ENCODE assay signal across 15 cellular contexts in genomic region chr1:53362851-53363642, GRCh38. TPM values are rescaled to one million over a fixed set of nuclear protein-coding genes. Genes with fewer than 3 reads are reported as not detected.
DNase-seq lines count a peak whose midpoint lies in the region; ATAC-seq, FAIRE-seq and TF ChIP-seq lines count a peak whose summit lies in the region.
"Had no signal": no experiment of that assay in that cellular context is flagged by ENCODE, and none has a peak within 500 bp of the region (broad histone marks: within the 10 kb centered on the region; RNA-seq: fewer than 3 reads in every experiment).

No MANE protein-coding gene starts in this region.

- H3K27me3 ChIP-seq in neural progenitor cell: no peaks in the 10 kb centered on the region
- H3K27me3 ChIP-seq: sigmoid colon had no signal

- peaks cover 21% of the 10 kb centered on the region for H3K27me3 Mint-ChIP-seq in activated T-helper 1 cell treated with anti-CD3 and anti-CD28 coated beads, Interleukin-12 subunit alpha, Interleukin-12 subunit beta, Interleukin-2, Interleukin-4 antibody, amounts not matched to agents 30 ng/mL and 10 ng/mL and 1 ng/mL, durations not matched to agents 14 hours and 24 hours and 36 hours (ENCODE audit: insufficient read depth)
- H3K27me3 Mint-ChIP-seq in neural progenitor cell (ENCODE audit: insufficient read depth, low read depth): peaks cover 11% of the 10 kb centered on the region

- H3K4me3 ChIP-seq in GM12875 (ENCODE audit: low read depth, low read length): no peak overlapping the region
- H3K4me3 ChIP-seq in NB4 (ENCODE audit: low read depth, low read length): no peak overlapping the region
- H3K4me3 ChIP-seq in neural progenitor cell: no peak overlapping the region
- H3K4me3 ChIP-seq: sigmoid colon, SJCRH30 had no signal

- peak; percentile 31; the same call in 1 of the 2 replicates for TF ChIP-seq CTCF in GM12875 (IDR thresholded peaks at IDR 0.05; ENCODE audit: borderline replicate concordance, insufficient read depth, low read depth, low read length)
- peak; percentile 6 for TF ChIP-seq CTCF in NB4 (IDR thresholded peaks at IDR 0.05; ENCODE audit: low read depth, low read length)
- no peak for TF ChIP-seq CTCF in neural progenitor cell (IDR thresholded peaks at IDR 0.05)

- peak overlapping the region; percentile 75 for H3K27ac ChIP-seq in neural progenitor cell
- H3K27ac ChIP-seq: sigmoid colon, SJCRH30 had no signal

- H3K27ac Mint-ChIP-seq in activated T-helper 1 cell treated with anti-CD3 and anti-CD28 coated beads, Interleukin-12 subunit alpha, Interleukin-12 subunit beta, Interleukin-2, Interleukin-4 antibody, amounts not matched to agents 30 ng/mL and 10 ng/mL and 1 ng/mL, durations not matched to agents 14 hours and 24 hours and 36 hours: peak overlapping the region; percentile 34
- peak overlapping the region; percentile 50 for H3K27ac Mint-ChIP-seq in neural progenitor cell
- H3K27ac Mint-ChIP-seq: CD8-positive, alpha-beta T cell had no signal

- peaks cover 15% of the 10 kb centered on the region for H3K4me1 ChIP-seq in neural progenitor cell
- H3K4me1 ChIP-seq: sigmoid colon, SJCRH30 had no signal

- intact Hi-C loops in activated T-helper 1 cell treated with anti-CD3 and anti-CD28 coated beads, Interleukin-12 subunit alpha, Interleukin-12 subunit beta, Interleukin-2, Interleukin-4 antibody, amounts not matched to agents 30 ng/mL and 10 ng/mL and 1 ng/mL, durations not matched to agents 14 hours and 24 hours and 36 hours (cut with micrococcal nuclease): no loop called here

- no peak for DNase-seq in NB4 (ENCODE audit: low read depth)
- no peak for DNase-seq in activated T-helper 1 cell treated with anti-CD3 and anti-CD28 coated beads, Interleukin-12 subunit alpha, Interleukin-12 subunit beta, Interleukin-2, Interleukin-4 antibody, amounts not matched to agents 30 ng/mL and 10 ng/mL and 1 ng/mL, durations not matched to agents 14 hours and 24 hours and 36 hours (ENCODE audit: low spot score)
- DNase-seq in neural progenitor cell (ENCODE audit: low spot score): no peak
- no peak for DNase-seq in GM12891 (ENCODE audit: insufficient read length, low spot score)
- no peak for DNase-seq in middle frontal gyrus (ENCODE audit: extremely low spot score, low spot score)
- DNase-seq in SKM-1 (lab: John Stamatoyannopoulos, UW; ENCODE audit: unreplicated experiment): no peak
- DNase-seq: activated naive CD4-positive, alpha-beta T cell; caudate nucleus; NCI-H446 treated with DMSO at 0.1 percent for 48 hours; sigmoid colon; SJCRH30; substantia nigra had no signal

- no peak overlapping the region for H3K4me3 Mint-ChIP-seq in activated T-helper 1 cell treated with anti-CD3 and anti-CD28 coated beads, Interleukin-12 subunit alpha, Interleukin-12 subunit beta, Interleukin-2, Interleukin-4 antibody, amounts not matched to agents 30 ng/mL and 10 ng/mL and 1 ng/mL, durations not matched to agents 14 hours and 24 hours and 36 hours
- H3K4me3 Mint-ChIP-seq in neural progenitor cell: no peak overlapping the region
- H3K4me3 Mint-ChIP-seq: CD8-positive, alpha-beta T cell had no signal

- H3K9me3 Mint-ChIP-seq in activated T-helper 1 cell treated with anti-CD3 and anti-CD28 coated beads, Interleukin-12 subunit alpha, Interleukin-12 subunit beta, Interleukin-2, Interleukin-4 antibody, amounts not matched to agents 30 ng/mL and 10 ng/mL and 1 ng/mL, durations not matched to agents 14 hours and 24 hours and 36 hours: no peaks in the 10 kb centered on the region
- no peaks in the 10 kb centered on the region for H3K9me3 Mint-ChIP-seq in neural progenitor cell

- FAIRE-seq in GM12891 (lab: Jason Lieb, UNC): no peak

- H3K9me3 ChIP-seq in neural progenitor cell (ENCODE audit: low read depth): no peaks in the 10 kb centered on the region
- H3K9me3 ChIP-seq: sigmoid colon, SJCRH30 had no signal

- H4K20me1 ChIP-seq in neural progenitor cell (ENCODE audit: low read depth): no peaks in the 10 kb centered on the region

- H3K4me1 Mint-ChIP-seq in activated T-helper 1 cell treated with anti-CD3 and anti-CD28 coated beads, Interleukin-12 subunit alpha, Interleukin-12 subunit beta, Interleukin-2, Interleukin-4 antibody, amounts not matched to agents 30 ng/mL and 10 ng/mL and 1 ng/mL, durations not matched to agents 14 hours and 24 hours and 36 hours (ENCODE audit: low read depth): peaks cover 4% of the 10 kb centered on the region
- H3K4me1 Mint-ChIP-seq in neural progenitor cell: peaks cover 16% of the 10 kb centered on the region

- no peaks in the 10 kb centered on the region for H3K36me3 ChIP-seq in neural progenitor cell
- H3K36me3 ChIP-seq: sigmoid colon, SJCRH30 had no signal

- H3K4me2 ChIP-seq in neural progenitor cell: peak overlapping the region; percentile 57

- H3K79me2 ChIP-seq in neural progenitor cell (ENCODE audit: low read depth): no peaks in the 10 kb centered on the region

- no peak for ATAC-seq in GM19035 (IDR thresholded peaks at IDR 0.05; ENCODE audit: unreplicated experiment)
- ATAC-seq: CD8-positive, alpha-beta T cell had no signal

- TF ChIP-seq POLR2A in NB4 (IDR thresholded peaks at IDR 0.05; ENCODE audit: extremely low read depth, insufficient read length) (no peak), GM12891 (IDR thresholded peaks at IDR 0.05; ENCODE audit: low read depth, low read length) (no peak)

- H3K36me3 Mint-ChIP-seq in activated T-helper 1 cell treated with anti-CD3 and anti-CD28 coated beads, Interleukin-12 subunit alpha, Interleukin-12 subunit beta, Interleukin-2, Interleukin-4 antibody, amounts not matched to agents 30 ng/mL and 10 ng/mL and 1 ng/mL, durations not matched to agents 14 hours and 24 hours and 36 hours (ENCODE audit: low read depth): no peaks in the 10 kb centered on the region
- H3K36me3 Mint-ChIP-seq in neural progenitor cell: no peaks in the 10 kb centered on the region
- H3K36me3 Mint-ChIP-seq: CD8-positive, alpha-beta T cell had no signal

- H3F3A ChIP-seq in neural progenitor cell (ENCODE audit: low read depth): peaks cover 11% of the 10 kb centered on the region

- H3K9ac ChIP-seq in neural progenitor cell: no peak overlapping the region

- peak overlapping the region; percentile 50 for H2AFZ ChIP-seq in neural progenitor cell (replicated peaks)

TF ChIP-seq in GM12891, 5 proteins besides CTCF, POLR2A, EP300 and RAD21:
- no peak for TF ChIP-seq POLR2AphosphoS5 (IDR thresholded peaks at IDR 0.05; ENCODE audit: low read depth, low read length)
- TF ChIP-seq PAX5 (IDR thresholded peaks at IDR 0.05; ENCODE audit: insufficient read depth, low read length, severe bottlenecking): no peak
- TF ChIP-seq POU2F2 (IDR thresholded peaks at IDR 0.05; ENCODE audit: low read depth, low read length): no peak
- TF ChIP-seq SPI1 (IDR thresholded peaks at IDR 0.05; ENCODE audit: low read depth, low read length): no peak
- TF ChIP-seq TAF1 (IDR thresholded peaks at IDR 0.05; ENCODE audit: low read depth, low read length): no peak

RNA-seq across cellular contexts. Expression of gene LRP8, which starts 35.2 kb away (rescaled TPM):
- 78.8 and 87.4 TPM in 2 replicates for total RNA-seq in activated T-helper 1 cell treated with anti-CD3 and anti-CD28 coated beads, Interleukin-12 subunit alpha, Interleukin-12 subunit beta, Interleukin-2, Interleukin-4 antibody, amounts not matched to agents 30 ng/mL and 10 ng/mL and 1 ng/mL, durations not matched to agents 14 hours and 24 hours and 36 hours
- 15.6 and 25.7 TPM in 2 replicates for total RNA-seq in neural progenitor cell (ENCODE audit: low replicate concordance)
- 8.8 TPM for polyA plus RNA-seq in GM12891 (2012; ENCODE audit: low read depth, missing spikeins)
